39 cellular contexts compared by ENCODE assay signal in genomic region chr1:68503085-68503484, GRCh38. TPM values are rescaled to one million over a fixed set of nuclear protein-coding genes. Genes with fewer than 3 reads are reported as not detected.
"Had no signal": no experiment of that assay in that cellular context is flagged by ENCODE, and none has a peak within 500 bp of the region (broad histone marks: within the 10 kb centered on the region; RNA-seq: fewer than 3 reads in every experiment).

No MANE protein-coding gene starts in this region.

- DNase-seq: Karpas-422, Kasumi-1, MG63, MM.1S, MV-4-11, NCI-H1048, NCI-H1092, NCI-H1092 treated with DMSO at 0.1 percent for 48 hours, NCI-H1105, NCI-H1105 treated with DMSO at 0.1 percent for 48 hours, NCI-H1417, NCI-H1417 treated with DMSO at 0.1 percent for 48 hours, NCI-H1436, NCI-H1436 treated with DMSO at 0.1 percent for 48 hours, NCI-H146, NCI-H1694, NCI-H1694 treated with DMSO at 0.1 percent for 48 hours, NCI-H187, NCI-H187 treated with DMSO at 0.1 percent for 48 hours, NCI-H1930, NCI-H2029, NCI-H2029 treated with DMSO at 0.1 percent for 48 hours, NCI-H2081, NCI-H2081 treated with DMSO at 0.1 percent for 48 hours, NCI-H2107, NCI-H2171, NCI-H2171 treated with DMSO at 0.1 percent for 48 hours, NCI-H2227 treated with DMSO at 0.1 percent for 48 hours, NCI-H226, NCI-H345, NCI-H446, NCI-H446 treated with DMSO at 0.1 percent for 48 hours, NCI-H510A, NCI-H510A treated with DMSO at 0.1 percent for 48 hours, NCI-H524, NCI-H524 treated with DMSO at 0.1 percent for 48 hours had no signal

- H3K9me3 ChIP-seq: MG63 had no signal

- H3K36me3 ChIP-seq: MG63 had no signal

- H3K4me3 ChIP-seq: MG63 had no signal

- H3K27me3 ChIP-seq: MG63 had no signal

RNA-seq across cellular contexts. Expression of gene RPE65, which starts 53.3 kb away (rescaled TPM):
- total RNA-seq: LHCN-M2, M059J, MCF 10A had no signal
